Comparison of ENCODE assay signal across 1 cellular context in the genomic region with DNA sequence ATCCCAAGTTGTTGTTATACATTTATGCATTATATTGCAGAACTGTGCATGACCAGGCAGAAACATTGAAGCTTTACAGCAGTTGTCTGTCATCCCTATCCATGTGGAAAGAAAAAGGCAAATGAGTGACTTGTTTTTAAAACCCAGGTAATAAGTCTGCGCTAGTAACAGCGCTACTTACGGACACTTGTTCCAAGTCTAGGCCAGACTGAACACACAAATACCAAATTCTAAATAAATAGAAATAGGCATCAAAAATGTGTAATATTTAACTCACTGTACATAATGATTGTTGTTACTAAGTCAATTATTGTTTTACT.
TF ChIP-seq lines count a peak whose summit lies in the region.

No MANE protein-coding gene starts in this region.

TF ChIP-seq in IMR-90, 13 proteins besides CTCF, POLR2A, EP300 and RAD21 (continued from another document):
- TF ChIP-seq, protein P1, sequence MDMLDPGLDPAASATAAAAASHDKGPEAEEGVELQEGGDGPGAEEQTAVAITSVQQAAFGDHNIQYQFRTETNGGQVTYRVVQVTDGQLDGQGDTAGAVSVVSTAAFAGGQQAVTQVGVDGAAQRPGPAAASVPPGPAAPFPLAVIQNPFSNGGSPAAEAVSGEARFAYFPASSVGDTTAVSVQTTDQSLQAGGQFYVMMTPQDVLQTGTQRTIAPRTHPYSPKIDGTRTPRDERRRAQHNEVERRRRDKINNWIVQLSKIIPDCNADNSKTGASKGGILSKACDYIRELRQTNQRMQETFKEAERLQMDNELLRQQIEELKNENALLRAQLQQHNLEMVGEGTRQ (IDR thresholded peaks at IDR 0.05; ENCODE audit: low read depth, low read length): no peak
- TF ChIP-seq CEBPB (IDR thresholded peaks at IDR 0.05; ENCODE audit: low read depth, low read length) (no peak), MAZ (IDR thresholded peaks at IDR 0.05; ENCODE audit: borderline replicate concordance, low read depth, low read length) (no peak), MXI1 (IDR thresholded peaks at IDR 0.05; ENCODE audit: borderline replicate concordance, low read depth, low read length) (no peak), BHLHE40 (IDR thresholded peaks at IDR 0.05; ENCODE audit: low read depth, low read length) (no peak), MAFK (IDR thresholded peaks at IDR 0.05; ENCODE audit: low read depth, low read length) (no peak), FOS (IDR thresholded peaks at IDR 0.05; ENCODE audit: low read depth, low read length) (no peak)
